Comparison of ENCODE assay signal across 17 cellular contexts in the genomic region with DNA sequence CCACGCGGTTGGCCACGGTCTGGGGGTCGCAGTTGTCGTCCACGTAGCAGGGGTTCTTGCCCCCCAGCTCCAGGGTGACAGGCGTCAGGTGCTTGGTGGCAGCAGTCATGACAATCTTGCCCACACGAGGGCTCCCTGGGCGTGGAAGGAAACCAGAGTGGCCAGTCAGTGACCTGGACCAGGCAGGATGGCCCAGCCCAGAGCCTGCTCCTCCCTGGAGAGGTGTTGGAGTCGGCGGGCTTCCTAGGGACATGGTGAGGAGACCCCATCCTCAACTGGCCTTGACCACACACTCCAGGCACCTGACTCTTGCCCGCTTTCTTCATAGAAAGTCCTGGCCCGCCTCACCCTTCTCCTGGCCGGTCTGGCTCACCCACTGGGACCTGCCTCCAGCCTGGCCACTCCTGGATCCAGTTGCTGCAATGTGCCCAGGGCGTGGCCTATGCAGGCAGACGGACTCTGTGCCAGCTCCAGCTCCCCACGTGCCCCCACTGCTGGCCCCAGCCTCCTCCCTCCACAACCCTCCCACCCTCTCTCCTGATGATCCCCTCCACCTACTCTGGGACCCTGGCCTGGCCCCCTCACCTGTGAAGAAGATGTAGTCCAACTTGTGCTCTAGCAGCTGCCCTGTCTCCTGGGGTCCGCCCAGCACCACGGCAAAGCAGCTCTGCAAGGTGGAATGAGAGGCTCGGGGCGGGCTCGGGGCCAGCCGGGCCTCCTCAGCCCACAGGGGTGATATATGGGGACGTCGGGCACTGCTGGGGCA. TPM values are rescaled to one million over a fixed set of nuclear protein-coding genes. Genes with fewer than 3 reads are reported as not detected.
DNase-seq lines count a peak whose midpoint lies in the region; TF ChIP-seq lines count a peak whose summit lies in the region.
"Had no signal": no experiment of that assay in that cellular context is flagged by ENCODE, and none has a peak within 500 bp of the region (broad histone marks: within the 10 kb centered on the region; RNA-seq: fewer than 3 reads in every experiment).

No MANE protein-coding gene starts in this region.

- H3K4me2 ChIP-seq in osteoblast (ENCODE audit: insufficient read depth, low read length): no peak overlapping the region

- intact Hi-C loops in colonic mucosa (cut with DNase I): no loop called here

- H3K36me3 ChIP-seq in colonic mucosa (no peaks in the 10 kb centered on the region), osteoblast (ENCODE audit: insufficient read depth, low read length) (no peaks in the 10 kb centered on the region)

- H3K27ac ChIP-seq in colonic mucosa (no peak overlapping the region), osteoblast (ENCODE audit: low read depth, low read length) (no peak overlapping the region)

- no peak overlapping the region for H2AFZ ChIP-seq in osteoblast (ENCODE audit: low read length)

- H3K27me3 ChIP-seq in colonic mucosa (no peaks in the 10 kb centered on the region), osteoblast (ENCODE audit: insufficient read depth, low read length) (no peaks in the 10 kb centered on the region)

- no peaks in the 10 kb centered on the region for H3K4me1 ChIP-seq in colonic mucosa
- no peaks in the 10 kb centered on the region for H3K4me1 ChIP-seq in osteoblast (ENCODE audit: insufficient read depth, low read length)

- no peak overlapping the region for H3K4me3 ChIP-seq in colonic mucosa
- H3K4me3 ChIP-seq in osteoblast (ENCODE audit: insufficient read depth, low read length): no peak overlapping the region

- H3K9me3 ChIP-seq in colonic mucosa (no peaks in the 10 kb centered on the region), osteoblast (ENCODE audit: low read depth, low read length) (no peaks in the 10 kb centered on the region)

- H3K79me2 ChIP-seq in osteoblast (ENCODE audit: insufficient read depth, low read length): no peaks in the 10 kb centered on the region

- H3K9ac ChIP-seq in colonic mucosa (ENCODE audit: low read depth in 2 of 2, low read length in 2 of 2): no peak overlapping the region

- TF ChIP-seq CTCF in colonic mucosa (IDR thresholded peaks at IDR 0.05): peak; percentile 31
- peak; percentile 4 for TF ChIP-seq CTCF in osteoblast (IDR thresholded peaks at IDR 0.05; ENCODE audit: extremely low read depth, low read depth, low read length)

- no peaks in the 10 kb centered on the region for H4K20me1 ChIP-seq in osteoblast (ENCODE audit: insufficient read depth, low read length)

- DNase-seq in DMS53 (lab: John Stamatoyannopoulos, UW): peak; percentile 84
- peak; percentile 89 for DNase-seq in HuH-7 (ENCODE audit: low spot score)
- peak; percentile 56 for DNase-seq in colonic mucosa
- peak; percentile 57 for DNase-seq in osteoblast (ENCODE audit: insufficient read length, low spot score, missing footprints)
- no peak for DNase-seq in midbrain (lab: John Stamatoyannopoulos, UW)
- DNase-seq in foreskin melanocyte: no peak
- DNase-seq in NCI-H69 (lab: John Stamatoyannopoulos, UW): no peak
- no peak for DNase-seq in COR-L47 (lab: John Stamatoyannopoulos, UW)
- DNase-seq: activated CD4-positive, alpha-beta T cell treated with anti-CD3 and anti-CD28 coated beads for 36 hours; activated naive CD8-positive, alpha-beta T cell treated with anti-CD3 and anti-CD28 coated beads for 36 hours; DMS 273 treated with DMSO at 0.1 percent for 48 hours; natural killer cell; NCI-H1694; SHP77 treated with DMSO at 0.1 percent for 48 hours; stimulated activated CD4-positive, alpha-beta T cell treated with anti-CD3 and anti-CD28 coated beads, Interleukin-2, amount 100 ng/mL, for 24 hours had no signal

RNA-seq across cellular contexts. Expression of a gene that starts 8.7 kb away (rescaled TPM):
- total RNA-seq in colonic mucosa (under 1 TPM; 0.08 to 0.89 TPM), osteoblast (not detected in 2 replicates)
- total RNA-seq: activated CD4-positive, alpha-beta T cell treated with anti-CD3 and anti-CD28 coated beads for 36 hours; activated naive CD8-positive, alpha-beta T cell treated with anti-CD3 and anti-CD28 coated beads for 36 hours; dermis microvascular lymphatic vessel endothelial cell; natural killer cell; subcutaneous adipose tissue had no signal

RNA-seq across cellular contexts. Expression of a gene that starts 15.2 kb away (rescaled TPM):
- total RNA-seq in colonic mucosa (10 to 100 TPM; 10.6 to 13.8 TPM), osteoblast (under 0.01 and 0.29 TPM in 2 replicates)
- total RNA-seq: dermis microvascular lymphatic vessel endothelial cell, subcutaneous adipose tissue had no signal

RNA-seq across cellular contexts. Expression of a gene that starts 26.2 kb away (rescaled TPM):
- total RNA-seq in colonic mucosa: 10 to 100 TPM in 1 of 2 donors, 1 to 10 TPM in 1; 7.8 to 19.3 TPM
- not detected in 2 replicates for total RNA-seq in osteoblast
- total RNA-seq: activated CD4-positive, alpha-beta T cell treated with anti-CD3 and anti-CD28 coated beads for 36 hours; activated naive CD8-positive, alpha-beta T cell treated with anti-CD3 and anti-CD28 coated beads for 36 hours; dermis microvascular lymphatic vessel endothelial cell; natural killer cell; subcutaneous adipose tissue had no signal

RNA-seq across cellular contexts. Expression of a gene that starts 36.0 kb away (rescaled TPM):
- 10 to 100 TPM; 35.1 to 52.5 TPM for total RNA-seq in colonic mucosa
- total RNA-seq in osteoblast: 4.7 and 5.3 TPM in 2 replicates

RNA-seq across cellular contexts. Expression of a gene that starts 59.0 kb away (rescaled TPM):
- 100 to 1,000 TPM; 329 to 361 TPM for total RNA-seq in colonic mucosa
- 146 and 158 TPM in 2 replicates for total RNA-seq in osteoblast

Comparison
In these comparisons a context has a peak if more than half of its experiments do, and no peak if none do; other contexts are left out.
1. DNase-seq: peak in DMS53 (single experiment), HuH-7 (single experiment), colonic mucosa (single experiment) and osteoblast (single experiment); none in midbrain (single experiment), foreskin melanocyte (single experiment), NCI-H69 (single experiment) and COR-L47 (single experiment).